In genomic region chr2:176637134-176637496, GRCh38 we compare ENCODE assay signal across 8 cellular contexts.
A peak's percentile ranks its signal among the peaks of the same experiment; 100 is the strongest.
DNase-seq lines count a peak whose midpoint lies in the region; TF ChIP-seq lines count a peak whose summit lies in the region.

No MANE protein-coding gene starts in this region.

- H2AFZ ChIP-seq in mammary epithelial cell (ENCODE audit: low read depth, low read length) = peak overlapping the region; percentile 93

- dilution Hi-C loops in mammary epithelial cell (cut with HindIII; ENCODE audit: low sequenced_read_pairs) = loop anchor here (10.0 kb wide), 1 partner anchor 502 kb away; no protein-coding TSS in a partner anchor

- intact Hi-C loops in mammary epithelial cell (cut with micrococcal nuclease) = no loop called here

- POLR2A ChIA-PET in AG04450 (lab: Yijun Ruan, JAX) = interaction anchor here (0.6 to 0.7 kb wide), 2 partner anchors 146 to 512 kb away, joined by 3 to 5 read pairs; no protein-coding TSS in a partner anchor
- POLR2A ChIA-PET in HEK293 (lab: Yijun Ruan, JAX) = interaction anchor here (0.5 to 1.6 kb wide), 5 partner anchors 54 to 511 kb away, joined by 3 to 6 read pairs (median 3); no protein-coding TSS in a partner anchor

- H3K36me3 ChIP-seq in HEK293 (ENCODE audit: control insufficient read depth in 2 of 2, insufficient read depth in 1 of 2, low read length in 2 of 2) (no peaks in the 10 kb centered on the region), mammary epithelial cell (ENCODE audit: insufficient read depth, low read length) (no peaks in the 10 kb centered on the region), muscle layer of duodenum (ENCODE audit: control insufficient read depth in 1 of 2, insufficient read depth in 2 of 2, low read length in 2 of 2) (no peaks in the 10 kb centered on the region)

- H4K20me1 ChIP-seq in mammary epithelial cell (ENCODE audit: insufficient read depth, low read length) = no peaks in the 10 kb centered on the region

- peak overlapping the region; percentile 92 for H3K4me2 ChIP-seq in mammary epithelial cell (ENCODE audit: insufficient read depth, low read depth, low read length)

- H3K9ac ChIP-seq in mammary epithelial cell (ENCODE audit: insufficient read depth, low read length) = no peak overlapping the region

- peaks cover 4% of the 10 kb centered on the region for H3K27me3 ChIP-seq in AG04450 (ENCODE audit: control insufficient read depth, insufficient read depth, low read length)
- peaks cover 3% of the 10 kb centered on the region for H3K27me3 ChIP-seq in mammary epithelial cell (ENCODE audit: insufficient read depth, low read length)
- peaks cover 7% of the 10 kb centered on the region for H3K27me3 ChIP-seq in muscle layer of duodenum (ENCODE audit: low read depth, low read length)

- no peak for TF ChIP-seq CTCF in AG04450 (IDR thresholded peaks at IDR 0.05; ENCODE audit: low read depth, low read length)
- TF ChIP-seq CTCF in HEK293 (tag by site-specific recombination; IDR thresholded peaks at IDR 0.05) = no peak
- TF ChIP-seq CTCF in mammary epithelial cell (conservative IDR thresholded peaks at IDR 0.05 in 1 of 2, IDR thresholded peaks at IDR 0.05 in 1 of 2; ENCODE audit: extremely low read depth in 1 of 2, insufficient read depth in 1 of 2, low read depth in 1 of 2, low read length in 2 of 2) = no peak

- CTCF ChIA-PET in AG04450 (lab: Charles Lee) = interaction anchor here (0.6 to 7.0 kb wide), 20 partner anchors 14 to 688 kb away, joined by 3 to 97 read pairs (median 4); no protein-coding TSS in a partner anchor
- CTCF ChIA-PET in HEK293 (lab: Yijun Ruan, JAX) = interaction anchor here (0.6 to 7.1 kb wide), 16 partner anchors 14 to 984 kb away, joined by 3 to 60 read pairs (median 4); no protein-coding TSS in a partner anchor
- CTCF ChIA-PET in mammary epithelial cell (lab: Charles Lee; ENCODE audit: low non-redundant PET) = no interaction called here

- 0 out of 2 replicates have a peak, but pooled peaks cover 2% of the 10 kb centered on the region for H3K4me1 ChIP-seq in HEK293 (ENCODE audit: control insufficient read depth, insufficient read depth, low read length)
- H3K4me1 ChIP-seq in mammary epithelial cell (ENCODE audit: insufficient read depth, low read length) = peaks cover 30% of the 10 kb centered on the region
- H3K4me1 ChIP-seq in muscle layer of duodenum (ENCODE audit: control insufficient read depth in 1 of 2, insufficient read depth in 2 of 2, low read length in 2 of 2) = peaks cover 0 to 11% of the 10 kb centered on the region in 2 donors

- H3K9me3 ChIP-seq in AG04450 (ENCODE audit: control insufficient read depth, insufficient read depth, low read length) = no peaks in the 10 kb centered on the region
- no peaks in the 10 kb centered on the region for H3K9me3 ChIP-seq in HEK293 (ENCODE audit: control insufficient read depth, insufficient read depth, low read depth, low read length)
- no peaks in the 10 kb centered on the region for H3K9me3 ChIP-seq in mammary epithelial cell (replicated peaks; ENCODE audit: insufficient read depth, low read length)
- H3K9me3 ChIP-seq in muscle layer of duodenum (ENCODE audit: control insufficient read depth in 1 of 2, low read length in 2 of 2) = no peaks in the 10 kb centered on the region

- H3K4me3 ChIP-seq in AG04450 (ENCODE audit: low read depth, low read length) (peak overlapping the region; percentile 63), HEK293 (ENCODE audit: low read depth, low read length) (peak overlapping the region; percentile 69), mammary epithelial cell (replicated peaks in 1 of 3; ENCODE audit: insufficient read depth in 1 of 3, low read depth in 2 of 3, low read length in 3 of 3) (peak overlapping the region; percentile 61 to 87 (median 81)), muscle layer of duodenum (ENCODE audit: low read depth in 1 of 2, low read length in 2 of 2) (peak overlapping the region; percentile 41 to 82)

- DNase-seq in AG04450 (ENCODE audit: low read depth, low spot score) (no peak), mammary epithelial cell (no peak), T-helper 9 cell (no peak), SW480 (ENCODE audit: low spot score) (no peak), pons (ENCODE audit: low spot score) (no peak), NCI-H2029 treated with DMSO at 0.1 percent for 48 hours (lab: John Stamatoyannopoulos, UW) (no peak)

- H3K27ac ChIP-seq in AG04450 (ENCODE audit: low read depth, low read length) (no peak overlapping the region), HEK293 (ENCODE audit: extremely low read depth, low read depth, low read length) (peak overlapping the region; percentile 94), mammary epithelial cell (ENCODE audit: insufficient read depth, low read depth, low read length) (no peak overlapping the region), muscle layer of duodenum (ENCODE audit: low read length) (no peak overlapping the region)

- BruUV-seq in mammary epithelial cell (replicated peaks; lab: Mats Ljungman, UMichigan) = no TSS peak

- in situ Hi-C loops in mammary epithelial cell (cut with MboI; ENCODE audit: low sequenced_read_pairs in 2 of 2) = loop anchor here (5.0 to 25.0 kb wide), 3 partner anchors 175 to 512 kb away; partner anchors contain the start of genes HOXD8 (in 2 of the 2) and HOXD9 (in 1 of the 2)

- H3K79me2 ChIP-seq in mammary epithelial cell (ENCODE audit: insufficient read depth, low read length) = no peaks in the 10 kb centered on the region

- 33% methylated on average over 13 of the region's 13 CpGs for WGBS in mammary epithelial cell (ENCODE audit: low coverage, missing lambda C conversion rate)

TF ChIP-seq in HEK293, 187 proteins besides CTCF, POLR2A, EP300 and RAD21:
- TF ChIP-seq RBAK (tag by site-specific recombination; IDR thresholded peaks at IDR 0.05) = no peak
- no peak for TF ChIP-seq ZNF701 (tag by site-specific recombination; IDR thresholded peaks at IDR 0.05)
- no peak for TF ChIP-seq FEZF1 (tag by site-specific recombination; IDR thresholded peaks at IDR 0.05)
- TF ChIP-seq ZFP41 (tag by site-specific recombination; IDR thresholded peaks at IDR 0.05; ENCODE audit: borderline replicate concordance) = no peak
- no peak for TF ChIP-seq ZNF776 (tag by site-specific recombination; IDR thresholded peaks at IDR 0.05; ENCODE audit: borderline replicate concordance)
- no peak for TF ChIP-seq ZNF571 (tag by site-specific recombination; IDR thresholded peaks at IDR 0.05)
- no peak for TF ChIP-seq ZNF221 (tag by site-specific recombination; IDR thresholded peaks at IDR 0.05; ENCODE audit: borderline replicate concordance)
- TF ChIP-seq ZNF610 (tag by site-specific recombination; IDR thresholded peaks at IDR 0.05; ENCODE audit: borderline replicate concordance) = no peak
- no peak for TF ChIP-seq PBX3 (CRISPR knock-in tag; IDR thresholded peaks at IDR 0.05)
- no peak for TF ChIP-seq KLF16 (tag by site-specific recombination; IDR thresholded peaks at IDR 0.05)
- TF ChIP-seq ZNF600 (tag by site-specific recombination; IDR thresholded peaks at IDR 0.05) = no peak
- TF ChIP-seq ZNF169 (tag by site-specific recombination; IDR thresholded peaks at IDR 0.05) = no peak
- no peak for TF ChIP-seq YY2 (tag by site-specific recombination; IDR thresholded peaks at IDR 0.05)
- TF ChIP-seq ZBTB21 (tag by site-specific recombination; IDR thresholded peaks at IDR 0.05) = no peak
- no peak for TF ChIP-seq ZSCAN5A (tag by site-specific recombination; IDR thresholded peaks at IDR 0.05)
- TF ChIP-seq ZNF354C (tag by site-specific recombination; IDR thresholded peaks at IDR 0.05; ENCODE audit: borderline replicate concordance, low read depth) = no peak
TF ChIP-seq in HEK293: peak in this region for 0.
